ENCODE assay signal across 1 cellular context in genomic region chr4:138104462-138104775, GRCh38.
TF ChIP-seq lines count a peak whose summit lies in the region.

No MANE protein-coding gene starts in this region.

TF ChIP-seq in HepG2, 621 proteins besides CTCF, POLR2A, EP300 and RAD21:
- TF ChIP-seq ZHX2 (IDR thresholded peaks at IDR 0.05; ENCODE audit: low read depth) (no peak), ZHX2 (CRISPR knock-in tag; IDR thresholded peaks at IDR 0.05; ENCODE audit: borderline replicate concordance) (no peak), XBP1 (CRISPR knock-in tag; IDR thresholded peaks at IDR 0.05) (no peak), ZNF678 (CRISPR knock-in tag; IDR thresholded peaks at IDR 0.05) (no peak), TBX2 (CRISPR knock-in tag; IDR thresholded peaks at IDR 0.05; ENCODE audit: borderline replicate concordance) (peak; percentile 44; the same call in 1 of the 2 replicates), ZNF17 (CRISPR knock-in tag; IDR thresholded peaks at IDR 0.05) (no peak), FUBP1 (CRISPR knock-in tag; IDR thresholded peaks at IDR 0.05; ENCODE audit: borderline replicate concordance) (no peak), ATRX (CRISPR knock-in tag; IDR thresholded peaks at IDR 0.05; ENCODE audit: borderline replicate concordance) (no peak), NRL (CRISPR knock-in tag; IDR thresholded peaks at IDR 0.05; ENCODE audit: borderline replicate concordance) (no peak), AHDC1 (CRISPR knock-in tag; IDR thresholded peaks at IDR 0.05; ENCODE audit: borderline replicate concordance) (0 out of 2 replicates have a peak, but pooled peaks have one; percentile 2), MYPOP (CRISPR knock-in tag; IDR thresholded peaks at IDR 0.05) (no peak), ZNF644 (CRISPR knock-in tag; IDR thresholded peaks at IDR 0.05; ENCODE audit: low read depth) (0 out of 2 replicates have a peak, but pooled peaks have one; percentile 26), HDAC2 (CRISPR knock-in tag; IDR thresholded peaks at IDR 0.05) (no peak)
